ENCODE assay signal across 37 cellular contexts in the genomic region with DNA sequence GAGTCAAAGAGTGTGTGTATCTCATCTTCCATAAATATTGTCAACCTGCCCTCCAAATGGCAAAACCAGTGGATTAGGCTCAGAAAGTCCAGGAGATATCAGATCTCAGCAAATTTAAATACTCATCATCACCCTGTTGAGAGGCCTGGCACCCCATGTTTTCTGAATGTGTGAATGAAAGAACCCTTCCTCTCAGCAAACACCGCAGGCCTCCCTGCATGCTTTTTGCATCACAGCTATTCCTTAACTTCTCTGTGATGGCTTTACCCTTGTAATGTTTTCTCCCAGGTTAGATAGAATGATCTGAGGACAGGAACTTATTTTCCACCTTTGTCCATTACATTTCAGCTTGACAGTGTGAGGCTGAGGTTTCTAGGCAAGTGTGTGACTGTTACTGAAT.
"Had no signal": no experiment of that assay in that cellular context is flagged by ENCODE, and none has a peak within 500 bp of the region (broad histone marks: within the 10 kb centered on the region; RNA-seq: fewer than 3 reads in every experiment).

No MANE protein-coding gene starts in this region.

- H3K9me3 ChIP-seq: adrenal gland had no signal

- H3K27ac Mint-ChIP-seq: activated CD4-positive, alpha-beta memory T cell treated with anti-CD3 and anti-CD28 coated beads for 36 hours; activated CD4-positive, alpha-beta T cell treated with anti-CD3 and anti-CD28 coated beads for 36 hours; activated CD4-positive, alpha-beta T cell treated with anti-CD3 and anti-CD28 coated beads, Interleukin-2, amount 10 ng/mL, durations not matched to agents 7 days and 5 days; activated CD8-positive, alpha-beta T cell treated with anti-CD3 and anti-CD28 coated beads for 36 hours; activated naive CD4-positive, alpha-beta T cell treated with anti-CD3 and anti-CD28 coated beads for 36 hours; activated naive CD4-positive, alpha-beta T cell treated with anti-CD3 and anti-CD28 coated beads, Interleukin-2, amount 50 U/mL, for 72 hours; activated naive CD8-positive, alpha-beta T cell treated with anti-CD3 and anti-CD28 coated beads for 36 hours; activated T-cell treated with anti-CD3 and anti-CD28 coated beads, Interleukin-2, amount 50 U/mL, for 72 hours; activated T-helper 1 cell treated with anti-CD3 and anti-CD28 coated beads, Interleukin-12 subunit alpha, Interleukin-12 subunit beta, Interleukin-2, Interleukin-4 antibody, amounts not matched to agents 30 ng/mL and 10 ng/mL and 1 ng/mL, durations not matched to agents 14 hours and 24 hours and 36 hours; activated T-helper 17 cell treated with anti-CD3 and anti-CD28 coated beads, Interleukin-2, amount 50 U/mL, for 72 hours; brain; T-helper 1 cell treated with Interleukin-12 subunit alpha and Interleukin-12 subunit beta and Interleukin-4 antibody, amounts not matched to agents 30 μg/mL and 1 μg/mL, for 36 hours; T-helper 2 cell treated with Interferon-gamma antibody and Interleukin-4, amounts not matched to agents 5 μg/mL and 100 μg/mL, for 36 hours had no signal

- DNase-seq: activated CD4-positive, alpha-beta memory T cell treated with anti-CD3 and anti-CD28 coated beads for 36 hours; activated CD4-positive, alpha-beta T cell treated with anti-CD3 and anti-CD28 coated beads for 1 hour; activated CD4-positive, alpha-beta T cell treated with anti-CD3 and anti-CD28 coated beads for 36 hours; activated CD4-positive, alpha-beta T cell treated with anti-CD3 and anti-CD28 coated beads for 48 hours; activated CD4-positive, alpha-beta T cell treated with anti-CD3 and anti-CD28 coated beads, Interleukin-2, amount 10 ng/mL, durations not matched to agents 7 days and 5 days; activated CD4-positive, CD25-positive, alpha-beta regulatory T cell; activated CD8-positive, alpha-beta memory T cell treated with anti-CD3 and anti-CD28 coated beads, Interleukin-2, amount 50 U/mL, for 4 hours; activated CD8-positive, alpha-beta T cell treated with anti-CD3 and anti-CD28 coated beads for 36 hours; activated effector memory CD4-positive, alpha-beta T cell treated with anti-CD3 and anti-CD28 coated beads, Interleukin-2, amount 50 U/mL, for 16 hours; activated gamma-delta T cell treated with Interleukin-2 at 50 U/mL for 16 hours; activated naive CD4-positive, alpha-beta T cell; activated naive CD4-positive, alpha-beta T cell treated with anti-CD3 and anti-CD28 coated beads for 36 hours; activated naive CD4-positive, alpha-beta T cell treated with anti-CD3 and anti-CD28 coated beads, Interleukin-2, amount 50 U/mL, for 16 hours; activated naive CD8-positive, alpha-beta T cell treated with anti-CD3 and anti-CD28 coated beads for 36 hours; activated T-cell treated with anti-CD3 and anti-CD28 coated beads for 4 hours; activated T-cell treated with anti-CD3 and anti-CD28 coated beads, Interleukin-2, amount 50 U/mL, for 1 hour; activated T-cell treated with anti-CD3 and anti-CD28 coated beads, Interleukin-2, amount 50 U/mL, for 4 hours; activated T-cell treated with anti-CD3 and anti-CD28 coated beads, Interleukin-2, amount 50 U/mL, for 72 hours; adrenal gland; amniotic stem cell; aorta; caudate nucleus; cerebellar nuclear complex; T-helper 2 cell; T-helper 9 cell had no signal

- H3K27me3 Mint-ChIP-seq: central memory CD8-positive, alpha-beta T cell had no signal

- H3K27ac ChIP-seq: adrenal gland, cardiac muscle cell, VCaP had no signal

- H3K36me3 ChIP-seq: adrenal gland, cardiac muscle cell had no signal

- H3K4me1 Mint-ChIP-seq: activated CD4-positive, alpha-beta T cell treated with anti-CD3 and anti-CD28 coated beads for 36 hours; activated CD4-positive, alpha-beta T cell treated with anti-CD3 and anti-CD28 coated beads, Interleukin-2, amount 10 ng/mL, durations not matched to agents 7 days and 5 days; activated naive CD8-positive, alpha-beta T cell treated with anti-CD3 and anti-CD28 coated beads for 36 hours; activated T-helper 17 cell treated with anti-CD3 and anti-CD28 coated beads, Interleukin-2, amount 50 U/mL, for 72 hours; central memory CD8-positive, alpha-beta T cell had no signal

- H3K4me3 ChIP-seq: adrenal gland, cardiac muscle cell had no signal

- ATAC-seq: activated CD4-positive, alpha-beta T cell treated with anti-CD3 and anti-CD28 coated beads for 36 hours; activated CD4-positive, CD25-positive, alpha-beta regulatory T cell treated with anti-CD3 and anti-CD28 coated beads, Interleukin-2, amount 50 U/mL, for 24 hours; activated CD8-positive, alpha-beta T cell treated with anti-CD3 and anti-CD28 coated beads for 36 hours; activated naive CD4-positive, alpha-beta T cell treated with anti-CD3 and anti-CD28 coated beads, Interleukin-2, amount 50 U/mL, for 72 hours; activated T-cell treated with anti-CD3 and anti-CD28 coated beads, Interleukin-2, amount 50 U/mL, for 4 hours; activated T-cell treated with anti-CD3 and anti-CD28 coated beads, Interleukin-2, amount 50 U/mL, for 72 hours; activated T-helper 17 cell treated with anti-CD3 and anti-CD28 coated beads, Interleukin-2, amount 50 U/mL, for 72 hours had no signal

- H3K4me3 Mint-ChIP-seq: activated CD4-positive, alpha-beta memory T cell treated with anti-CD3 and anti-CD28 coated beads for 36 hours; activated CD4-positive, alpha-beta T cell treated with anti-CD3 and anti-CD28 coated beads for 36 hours; activated CD4-positive, alpha-beta T cell treated with anti-CD3 and anti-CD28 coated beads, Interleukin-2, amount 10 ng/mL, durations not matched to agents 7 days and 5 days; activated CD8-positive, alpha-beta T cell treated with anti-CD3 and anti-CD28 coated beads for 36 hours; activated naive CD4-positive, alpha-beta T cell treated with anti-CD3 and anti-CD28 coated beads for 36 hours; activated naive CD8-positive, alpha-beta T cell treated with anti-CD3 and anti-CD28 coated beads for 36 hours; activated T-cell treated with anti-CD3 and anti-CD28 coated beads, Interleukin-2, amount 50 U/mL, for 4 hours; activated T-cell treated with anti-CD3 and anti-CD28 coated beads, Interleukin-2, amount 50 U/mL, for 72 hours; activated T-helper 1 cell treated with anti-CD3 and anti-CD28 coated beads, Interleukin-12 subunit alpha, Interleukin-12 subunit beta, Interleukin-2, Interleukin-4 antibody, amounts not matched to agents 30 ng/mL and 10 ng/mL and 1 ng/mL, durations not matched to agents 14 hours and 24 hours and 36 hours; activated T-helper 17 cell treated with anti-CD3 and anti-CD28 coated beads, Interleukin-2, amount 50 U/mL, for 72 hours; brain; central memory CD8-positive, alpha-beta T cell; T-helper 1 cell treated with Interleukin-12 subunit alpha and Interleukin-12 subunit beta and Interleukin-4 antibody, amounts not matched to agents 30 μg/mL and 1 μg/mL, for 36 hours; T-helper 2 cell treated with Interferon-gamma antibody and Interleukin-4, amounts not matched to agents 5 μg/mL and 100 μg/mL, for 36 hours had no signal

- H3K4me1 ChIP-seq: adrenal gland had no signal

- H3K27me3 ChIP-seq: adrenal gland, cardiac muscle cell had no signal

- H3K36me3 Mint-ChIP-seq: activated CD4-positive, alpha-beta memory T cell treated with anti-CD3 and anti-CD28 coated beads for 36 hours; activated naive CD4-positive, alpha-beta T cell treated with anti-CD3 and anti-CD28 coated beads, Interleukin-2, amount 50 U/mL, for 72 hours; activated naive CD8-positive, alpha-beta T cell treated with anti-CD3 and anti-CD28 coated beads for 36 hours; brain had no signal

- FAIRE-seq: bronchial epithelial cell, TTC549 had no signal

- H3K9me3 Mint-ChIP-seq: activated CD4-positive, alpha-beta memory T cell treated with anti-CD3 and anti-CD28 coated beads for 36 hours; activated CD4-positive, alpha-beta T cell treated with anti-CD3 and anti-CD28 coated beads, Interleukin-2, amount 10 ng/mL, durations not matched to agents 7 days and 5 days; activated CD8-positive, alpha-beta T cell treated with anti-CD3 and anti-CD28 coated beads for 36 hours; activated naive CD4-positive, alpha-beta T cell treated with anti-CD3 and anti-CD28 coated beads for 36 hours; activated naive CD4-positive, alpha-beta T cell treated with anti-CD3 and anti-CD28 coated beads, Interleukin-2, amount 50 U/mL, for 72 hours; activated naive CD8-positive, alpha-beta T cell treated with anti-CD3 and anti-CD28 coated beads for 36 hours; activated T-cell treated with anti-CD3 and anti-CD28 coated beads, Interleukin-2, amount 50 U/mL, for 4 hours; activated T-cell treated with anti-CD3 and anti-CD28 coated beads, Interleukin-2, amount 50 U/mL, for 72 hours; activated T-helper 1 cell treated with anti-CD3 and anti-CD28 coated beads, Interleukin-12 subunit alpha, Interleukin-12 subunit beta, Interleukin-2, Interleukin-4 antibody, amounts not matched to agents 30 ng/mL and 10 ng/mL and 1 ng/mL, durations not matched to agents 14 hours and 24 hours and 36 hours; brain; central memory CD8-positive, alpha-beta T cell; T-helper 1 cell treated with Interleukin-12 subunit alpha and Interleukin-12 subunit beta and Interleukin-4 antibody, amounts not matched to agents 30 μg/mL and 1 μg/mL, for 36 hours; T-helper 2 cell treated with Interferon-gamma antibody and Interleukin-4, amounts not matched to agents 5 μg/mL and 100 μg/mL, for 36 hours had no signal
